ENCODE assay signal across 9 cellular contexts in genomic region chr6:149450679-149451360, GRCh38. TPM values are rescaled to one million over a fixed set of nuclear protein-coding genes. Genes with fewer than 3 reads are reported as not detected.
DNase-seq lines count a peak whose midpoint lies in the region; ATAC-seq and TF ChIP-seq lines count a peak whose summit lies in the region.
"Had no signal": no experiment of that assay in that cellular context is flagged by ENCODE, and none has a peak within 500 bp of the region (broad histone marks: within the 10 kb centered on the region; RNA-seq: fewer than 3 reads in every experiment).

No MANE protein-coding gene starts in this region.

- in situ Hi-C loops in G401 (cut with HindIII; ENCODE audit: low sequenced_read_pairs) = no loop called here
- in situ Hi-C loops in astrocyte of the spinal cord (cut with HindIII; ENCODE audit: low sequenced_read_pairs) = no loop called here
- in situ Hi-C loops in gastrocnemius medialis (cut with MboI; ENCODE audit: low sequenced_read_pairs in 4 of 4) = no loop called here

- no peaks in the 10 kb centered on the region for H3K36me3 ChIP-seq in iPS-18a (ENCODE audit: control insufficient read depth, low read depth, low read length)
- no peaks in the 10 kb centered on the region for H3K36me3 ChIP-seq in gastrocnemius medialis

- no peaks in the 10 kb centered on the region for H3K9me3 ChIP-seq in iPS-18a (ENCODE audit: control insufficient read depth, low read depth, low read length)
- no peaks in the 10 kb centered on the region for H3K9me3 ChIP-seq in gastrocnemius medialis

- no peak overlapping the region for H3K27ac ChIP-seq in iPS-18a (ENCODE audit: low read length)
- no peak overlapping the region for H3K27ac ChIP-seq in gastrocnemius medialis

- TF ChIP-seq CTCF in astrocyte of the spinal cord (IDR thresholded peaks at IDR 0.05; ENCODE audit: low read depth, low read length) (no peak), gastrocnemius medialis (IDR thresholded peaks at IDR 0.05 in 4 of 5, conservative IDR thresholded peaks at IDR 0.05 in 1 of 5) (no peak)

- no peaks in the 10 kb centered on the region for H3K4me1 ChIP-seq in iPS-18a (ENCODE audit: control insufficient read depth, low read depth, low read length)
- H3K4me1 ChIP-seq in gastrocnemius medialis = peaks cover 21 to 25% of the 10 kb centered on the region in 2 donors

- intact Hi-C loops in gastrocnemius medialis (cut with DNase I; ENCODE audit: low total_unique reads) = no loop called here

- DNase-seq in G401 (ENCODE audit: low spot score) (peak; percentile 39), astrocyte of the spinal cord (ENCODE audit: low read depth, low spot score) (no peak), gastrocnemius medialis (no peak), putamen (ENCODE audit: low spot score) (no peak), NCI-H510A (lab: John Stamatoyannopoulos, UW) (no peak), UCSD-AML1 (lab: John Stamatoyannopoulos, UW; ENCODE audit: unreplicated experiment) (no peak), NCI-H1105 treated with DMSO at 0.1 percent for 48 hours (lab: John Stamatoyannopoulos, UW) (no peak)
- DNase-seq: NCI-H146 had no signal

- peaks cover 34% of the 10 kb centered on the region for H3K27me3 ChIP-seq in iPS-18a (ENCODE audit: control insufficient read depth, insufficient read depth, low read length)
- H3K27me3 ChIP-seq in gastrocnemius medialis = peaks cover 10 to 27% (median 17%) of the 10 kb centered on the region in 3 donors

- TF ChIP-seq POLR2A in gastrocnemius medialis (IDR thresholded peaks at IDR 0.05) = no peak

- no peak for ATAC-seq in gastrocnemius medialis

- H3K4me3 ChIP-seq in astrocyte of the spinal cord (ENCODE audit: low read depth, low read length) (peak overlapping the region; percentile 13), iPS-18a (ENCODE audit: low read length) (peak overlapping the region; percentile 54), gastrocnemius medialis (peak overlapping the region; percentile 39 to 64 (median 49))

- no peak overlapping the region for H3K9ac ChIP-seq in iPS-18a (ENCODE audit: low read length)

RNA-seq across cellular contexts. Expression of gene ZC3H12D, which starts 34.0 kb away (rescaled TPM):
- total RNA-seq in G401 (2014; rRNA removed; shearing (Covaris generic)) = not detected in 2 replicates
- under 1 TPM in 3 of 4 donors, not detected in 1; 0.03 to 0.36 (median 0.24) TPM for total RNA-seq in gastrocnemius medialis

RNA-seq across cellular contexts. Expression of gene SUMO4, which starts 50.8 kb away (rescaled TPM):
- total RNA-seq in G401 (2014; rRNA removed; shearing (Covaris generic)) = not detected in 2 replicates
- total RNA-seq in gastrocnemius medialis = 1 to 10 TPM in 1 of 4 donors, under 1 TPM in 1, not detected in 2; 0.33 to 6.3 TPM
